Comparison of ENCODE assay signal across 21 cellular contexts in the genomic region with DNA sequence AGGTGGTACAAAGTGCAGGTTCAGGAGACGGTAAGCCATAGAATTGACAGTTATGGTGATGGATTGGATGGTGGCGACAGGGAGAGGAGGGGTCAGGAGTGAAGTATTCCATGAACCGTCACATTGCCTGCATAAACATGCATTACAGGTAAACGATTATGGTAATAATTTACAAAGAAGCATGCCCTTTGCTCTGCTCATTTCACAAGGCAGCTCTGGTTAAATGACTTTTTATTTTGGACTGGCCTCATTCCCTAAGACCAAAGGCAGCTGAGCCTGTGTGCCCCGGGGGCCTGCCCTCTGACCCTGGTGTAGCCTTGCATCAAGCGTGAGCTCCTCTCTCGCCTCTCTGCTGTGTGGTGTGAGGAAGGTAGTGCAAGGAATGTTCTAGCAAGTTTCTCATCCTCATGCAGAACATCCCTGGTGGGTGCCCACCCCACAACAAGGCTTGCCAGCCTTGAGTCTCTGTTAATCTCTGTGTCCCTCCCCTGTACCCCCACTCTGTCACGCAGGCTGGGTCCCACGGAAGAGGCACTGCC. TPM values are rescaled to one million over a fixed set of nuclear protein-coding genes. Genes with fewer than 3 reads are reported as not detected.
A peak's percentile ranks its signal among the peaks of the same experiment; 100 is the strongest.
DNase-seq lines count a peak whose midpoint lies in the region; ATAC-seq and TF ChIP-seq lines count a peak whose summit lies in the region.
"Had no signal": no experiment of that assay in that cellular context is flagged by ENCODE, and none has a peak within 500 bp of the region (broad histone marks: within the 10 kb centered on the region; RNA-seq: fewer than 3 reads in every experiment).

No MANE protein-coding gene starts in this region.

- no peaks in the 10 kb centered on the region for H4K20me1 ChIP-seq in HCT116 (ENCODE audit: insufficient read depth)
- H4K20me1 ChIP-seq: BLaER1 had no signal

- H3K9ac ChIP-seq in HCT116 (ENCODE audit: low read length) (no peak overlapping the region), colonic mucosa (ENCODE audit: low read depth in 2 of 2, low read length in 2 of 2) (peak overlapping the region; percentile 53 to 69)
- H3K9ac ChIP-seq: BLaER1 had no signal

- BruUV-seq in HCT116 (replicated peaks; lab: Mats Ljungman, UMichigan), result no TSS peak

- CTCF ChIA-PET in HCT116 (lab: Charles Lee), result interaction anchor here (0.8 kb wide), 1 partner anchor 121 kb away, joined by 3 read pairs; no protein-coding TSS in a partner anchor

- peak overlapping the region; percentile 64 for H3K4me2 ChIP-seq in HCT116 (ENCODE audit: low read length)

- ATAC-seq in HCT116, result no peak
- ATAC-seq: body of pancreas, Panc1, T-helper 17 cell had no signal

- H2AFZ ChIP-seq in HCT116 (ENCODE audit: low read depth, low read length, poor library complexity, severe bottlenecking), result no peak overlapping the region

- H3K9me2 ChIP-seq in HCT116 (ENCODE audit: insufficient read depth), result no peaks in the 10 kb centered on the region

- peak overlapping the region; percentile 8; the same call in 1 of the 2 replicates for H3K27ac ChIP-seq in HCT116 (ENCODE audit: low read depth, low read length)
- peak overlapping the region; percentile 88 for H3K27ac ChIP-seq in colonic mucosa
- H3K27ac ChIP-seq: BLaER1, body of pancreas, neutrophil, WERI-Rb-1 had no signal

- H3K27me3 ChIP-seq in HCT116 (ENCODE audit: insufficient read depth, low read length) (no peaks in the 10 kb centered on the region), colonic mucosa (no peaks in the 10 kb centered on the region), HAP-1 (ENCODE audit: low read depth) (no peaks in the 10 kb centered on the region; the same call in 1 of the 2 replicates)
- H3K27me3 ChIP-seq: BLaER1, body of pancreas had no signal

- H3K9me3 ChIP-seq in HCT116 (ENCODE audit: control insufficient read depth in 1 of 2, insufficient read depth in 1 of 2, low read depth in 1 of 2, low read length in 2 of 2) (no peaks in the 10 kb centered on the region), colonic mucosa (no peaks in the 10 kb centered on the region), HAP-1 (no peaks in the 10 kb centered on the region)
- H3K9me3 ChIP-seq: BLaER1, body of pancreas, neutrophil had no signal

- TF ChIP-seq CTCF in HCT116 (IDR thresholded peaks at IDR 0.05 in 2 of 3, conservative IDR thresholded peaks at IDR 0.05 in 1 of 3; ENCODE audit: borderline replicate concordance in 1 of 3, insufficient read depth in 1 of 3, low read depth in 2 of 3, low read length in 2 of 3) (no peak), colonic mucosa (IDR thresholded peaks at IDR 0.05) (no peak)

- TF ChIP-seq POLR2A in HCT116 (IDR thresholded peaks at IDR 0.05; ENCODE audit: borderline replicate concordance, extremely low read depth, insufficient read depth, insufficient read length), result no peak

- intact Hi-C loops in HCT116 (cut with micrococcal nuclease), result no loop called here
- intact Hi-C loops in colonic mucosa (cut with DNase I), result no loop called here
- intact Hi-C loops in posterior cingulate gyrus (cut with DNase I), result no loop called here

- in situ Hi-C loops in HAP-1 (cut with MboI; ENCODE audit: low sequenced_read_pairs), result no loop called here

- DNase-seq in HCT116 (ENCODE audit: low read depth, low spot score) (no peak), colonic mucosa (peak; percentile 79), kidney tubule cell (ENCODE audit: low spot score) (peak; percentile 38), renal cortical epithelial cell (ENCODE audit: low read depth) (peak; percentile 81), NCI-H446 (lab: John Stamatoyannopoulos, UW) (no peak), HAP-1 (ENCODE audit: low spot score in 2 of 2) (no peak), UCSD-AML1 (lab: John Stamatoyannopoulos, UW; ENCODE audit: unreplicated experiment) (no peak), posterior cingulate gyrus (no peak)
- DNase-seq: activated CD8-positive, alpha-beta memory T cell treated with anti-CD3 and anti-CD28 coated beads, Interleukin-2, amount 50 U/mL, for 4 hours; activated naive CD8-positive, alpha-beta T cell treated with anti-CD3 and anti-CD28 coated beads, Interleukin-2, amount 10 ng/mL, durations not matched to agents 7 days and 5 days; body of pancreas; cortex of kidney; foreskin fibroblast; kidney glomerular epithelial cell; NCI-H187 treated with DMSO at 0.1 percent for 48 hours; NCI-H2227 treated with DMSO at 0.1 percent for 48 hours; T-helper 17 cell; WERI-Rb-1 had no signal

- peaks cover 10 to 20% of the 10 kb centered on the region in 2 experiments for H3K4me1 ChIP-seq in HCT116 (ENCODE audit: control insufficient read depth in 1 of 2, insufficient read depth in 2 of 2, low read length in 2 of 2)
- peaks cover 6% of the 10 kb centered on the region for H3K4me1 ChIP-seq in colonic mucosa
- H3K4me1 ChIP-seq in HAP-1, result no peaks in the 10 kb centered on the region

- POLR2A ChIA-PET in HCT116 (lab: Charles Lee), result no interaction called here

- H3K79me2 ChIP-seq in HCT116 (ENCODE audit: insufficient read depth, low read length), result no peaks in the 10 kb centered on the region

- no peak for TF ChIP-seq RAD21 in HCT116 (IDR thresholded peaks at IDR 0.05; ENCODE audit: low read depth)

- no peaks in the 10 kb centered on the region for H3K36me3 ChIP-seq in HCT116 (ENCODE audit: control insufficient read depth in 1 of 2, insufficient read depth in 2 of 2, low read length in 2 of 2)
- no peaks in the 10 kb centered on the region for H3K36me3 ChIP-seq in colonic mucosa
- H3K36me3 ChIP-seq in HAP-1 (replicated peaks), result no peaks in the 10 kb centered on the region
- H3K36me3 ChIP-seq: BLaER1, neutrophil, WERI-Rb-1 had no signal

- RAD21 ChIA-PET in HCT116 (lab: Charles Lee; ENCODE audit: low non-redundant PET in 1 of 2, low total read pairs in 2 of 2, uncharacterized antibody in 2 of 2, unreplicated experiment in 2 of 2), result no interaction called here

- H3K4me3 ChIP-seq in HCT116 (replicated peaks in 1 of 2; ENCODE audit: low read depth in 1 of 2, low read length in 2 of 2), result no peak overlapping the region
- no peak overlapping the region for H3K4me3 ChIP-seq in colonic mucosa
- no peak overlapping the region for H3K4me3 ChIP-seq in HAP-1
- H3K4me3 ChIP-seq: BLaER1, body of pancreas had no signal

TF ChIP-seq in HCT116, 20 proteins besides CTCF, POLR2A, EP300 and RAD21:
- TF ChIP-seq CBX3 (IDR thresholded peaks at IDR 0.05; ENCODE audit: low read depth) (no peak), EZH2 (IDR thresholded peaks at IDR 0.05) (no peak), TCF7L2 (IDR thresholded peaks at IDR 0.05; ENCODE audit: borderline replicate concordance, extremely low read depth, insufficient read depth, insufficient read length) (no peak), EGR1 (IDR thresholded peaks at IDR 0.05; ENCODE audit: low read depth) (no peak), EZH2phosphoT487 (IDR thresholded peaks at IDR 0.05; ENCODE audit: borderline replicate concordance) (no peak), ZFX (IDR thresholded peaks at IDR 0.05) (no peak), CEBPB (IDR thresholded peaks at IDR 0.05; ENCODE audit: low read depth) (no peak), ZNF274 (IDR thresholded peaks at IDR 0.05; ENCODE audit: low read depth, low read length) (no peak), SRF (IDR thresholded peaks at IDR 0.05; ENCODE audit: low read depth) (no peak)
- TF ChIP-seq, protein P1, sequence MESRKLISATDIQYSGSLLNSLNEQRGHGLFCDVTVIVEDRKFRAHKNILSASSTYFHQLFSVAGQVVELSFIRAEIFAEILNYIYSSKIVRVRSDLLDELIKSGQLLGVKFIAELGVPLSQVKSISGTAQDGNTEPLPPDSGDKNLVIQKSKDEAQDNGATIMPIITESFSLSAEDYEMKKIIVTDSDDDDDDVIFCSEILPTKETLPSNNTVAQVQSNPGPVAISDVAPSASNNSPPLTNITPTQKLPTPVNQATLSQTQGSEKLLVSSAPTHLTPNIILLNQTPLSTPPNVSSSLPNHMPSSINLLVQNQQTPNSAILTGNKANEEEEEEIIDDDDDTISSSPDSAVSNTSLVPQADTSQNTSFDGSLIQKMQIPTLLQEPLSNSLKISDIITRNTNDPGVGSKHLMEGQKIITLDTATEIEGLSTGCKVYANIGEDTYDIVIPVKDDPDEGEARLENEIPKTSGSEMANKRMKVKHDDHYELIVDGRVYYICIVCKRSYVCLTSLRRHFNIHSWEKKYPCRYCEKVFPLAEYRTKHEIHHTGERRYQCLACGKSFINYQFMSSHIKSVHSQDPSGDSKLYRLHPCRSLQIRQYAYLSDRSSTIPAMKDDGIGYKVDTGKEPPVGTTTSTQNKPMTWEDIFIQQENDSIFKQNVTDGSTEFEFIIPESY (IDR thresholded peaks at IDR 0.05; ENCODE audit: extremely low read depth, insufficient replicate concordance, low read length), result no peak
- TF ChIP-seq, protein P2, sequence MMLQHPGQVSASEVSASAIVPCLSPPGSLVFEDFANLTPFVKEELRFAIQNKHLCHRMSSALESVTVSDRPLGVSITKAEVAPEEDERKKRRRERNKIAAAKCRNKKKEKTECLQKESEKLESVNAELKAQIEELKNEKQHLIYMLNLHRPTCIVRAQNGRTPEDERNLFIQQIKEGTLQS (IDR thresholded peaks at IDR 0.05), result no peak

RNA-seq across cellular contexts. Expression of a gene that starts 59.0 kb away (rescaled TPM):
- total RNA-seq in HCT116 (2021; ENCODE audit: unreplicated experiment), result 7.8 TPM
- polyA plus RNA-seq in HCT116 (2012), result 4.1 and 5.2 TPM in 2 replicates
- 10 to 100 TPM; 23.7 to 27.3 TPM for total RNA-seq in colonic mucosa
- total RNA-seq in renal cortical epithelial cell, result 17.0 and 25.5 TPM in 2 replicates
- total RNA-seq: activated naive CD8-positive, alpha-beta T cell treated with anti-CD3 and anti-CD28 coated beads, Interleukin-2, amount 10 ng/mL, durations not matched to agents 7 days and 5 days; T-helper 17 cell had no signal

Comparison
In these comparisons a context has a peak if more than half of its experiments do, and no peak if none do; other contexts are left out.
1. DNase-seq: peak in colonic mucosa (single experiment), kidney tubule cell (single experiment) and renal cortical epithelial cell (single experiment); none in HCT116 (single experiment), NCI-H446 (0 of 2), HAP-1 (0 of 2), UCSD-AML1 (single experiment) and posterior cingulate gyrus (0 of 10).